In the genomic region with DNA sequence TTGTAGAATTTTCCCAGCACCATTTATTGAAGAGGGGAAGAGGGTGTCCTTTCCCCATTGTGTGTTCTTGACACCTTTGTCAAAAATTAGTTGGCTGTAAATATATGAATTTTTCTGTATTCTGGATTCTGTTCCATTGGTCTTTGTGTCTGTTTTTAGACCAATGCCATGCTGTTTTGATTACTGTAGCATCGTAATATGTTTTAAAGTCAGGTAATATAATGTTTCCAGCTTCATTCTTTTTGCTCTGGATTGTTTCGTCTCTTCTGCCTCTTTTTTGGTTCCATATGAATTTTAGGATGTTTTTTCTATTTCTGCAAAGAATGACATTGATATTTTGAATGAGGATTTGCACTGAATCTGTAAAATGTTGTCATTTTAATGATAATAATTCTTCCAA, we compare ENCODE assay signal across 32 cellular contexts.
"Had no signal": no experiment of that assay in that cellular context is flagged by ENCODE, and none has a peak within 500 bp of the region (broad histone marks: within the 10 kb centered on the region; RNA-seq: fewer than 3 reads in every experiment).

No MANE protein-coding gene starts in this region.

- H3K4me1 ChIP-seq: gastrocnemius medialis had no signal

- H3K4me3 ChIP-seq: coronary artery, dorsolateral prefrontal cortex, esophagus muscularis mucosa, heart left ventricle had no signal

- DNase-seq: activated B cell treated with CpG ODN at 0.5 μM for 24 hours; activated CD4-positive, alpha-beta T cell treated with anti-CD3 and anti-CD28 coated beads for 48 hours; activated CD4-positive, alpha-beta T cell treated with anti-CD3 and anti-CD28 coated beads, Interleukin-2, amount 50 U/mL, for 1 hour; activated CD4-positive, alpha-beta T cell treated with anti-CD3 and anti-CD28 coated beads, Interleukin-2, amount 50 U/mL, for 48 hours; activated CD8-positive, alpha-beta memory T cell treated with anti-CD3 and anti-CD28 coated beads for 24 hours; activated CD8-positive, alpha-beta T cell treated with anti-CD3 and anti-CD28 coated beads for 36 hours; activated effector memory CD4-positive, alpha-beta T cell treated with Interleukin-2 at 50 U/mL for 16 hours; activated gamma-delta T cell treated with Interleukin-2 at 50 U/mL for 16 hours; activated naive CD4-positive, alpha-beta T cell treated with anti-CD3 and anti-CD28 coated beads, Interleukin-2, amount 50 U/mL, for 16 hours; activated naive CD4-positive, alpha-beta T cell treated with Interleukin-2 at 50 U/mL for 16 hours; activated T-cell treated with anti-CD3 and anti-CD28 coated beads, Interleukin-2, amount 50 U/mL, for 4 hours; amniotic stem cell; anterior cingulate cortex; brain microvascular endothelial cell; dorsolateral prefrontal cortex; effector memory CD4-positive, alpha-beta T cell; erythroblast; foreskin keratinocyte; gastrocnemius medialis; glutamatergic neuron; heart left ventricle; T-helper 2 cell; WERI-Rb-1 had no signal

- H3K27me3 Mint-ChIP-seq: activated B cell treated with CpG ODN at 0.5 μM for 24 hours; activated CD8-positive, alpha-beta T cell treated with anti-CD3 and anti-CD28 coated beads for 36 hours; activated naive CD8-positive, alpha-beta T cell; activated T-helper 17 cell treated with anti-CD3 and anti-CD28 coated beads, Interleukin-2, amount 50 U/mL, for 72 hours; central memory CD8-positive, alpha-beta T cell; dendritic cell treated with granulocyte-macrophage colony-stimulating factor and Interleukin-4, amounts not matched to agents 40 ng/mL and 50 ng/mL, for 4 days had no signal

- H3K36me3 ChIP-seq: brain microvascular endothelial cell, esophagus muscularis mucosa, gastrocnemius medialis, heart left ventricle had no signal

- H3K27me3 ChIP-seq: brain microvascular endothelial cell, dorsolateral prefrontal cortex, esophagus muscularis mucosa, foreskin keratinocyte, gastrocnemius medialis, heart left ventricle had no signal

- H3K4me3 Mint-ChIP-seq: activated B cell treated with CpG ODN at 0.5 μM for 24 hours; activated CD8-positive, alpha-beta T cell treated with anti-CD3 and anti-CD28 coated beads for 36 hours; activated naive CD8-positive, alpha-beta T cell; activated T-cell treated with anti-CD3 and anti-CD28 coated beads, Interleukin-2, amount 50 U/mL, for 4 hours; activated T-helper 17 cell treated with anti-CD3 and anti-CD28 coated beads, Interleukin-2, amount 50 U/mL, for 72 hours; central memory CD8-positive, alpha-beta T cell; dendritic cell treated with granulocyte-macrophage colony-stimulating factor and Interleukin-4, amounts not matched to agents 40 ng/mL and 50 ng/mL, for 4 days had no signal

- H3K27ac ChIP-seq: brain microvascular endothelial cell, coronary artery, dorsolateral prefrontal cortex, esophagus muscularis mucosa, foreskin keratinocyte, gastrocnemius medialis, heart left ventricle, WERI-Rb-1 had no signal

- ATAC-seq: activated CD4-positive, CD25-positive, alpha-beta regulatory T cell treated with anti-CD3 and anti-CD28 coated beads, Interleukin-2, amount 50 U/mL, for 24 hours; activated CD8-positive, alpha-beta T cell treated with anti-CD3 and anti-CD28 coated beads for 36 hours; activated T-cell treated with anti-CD3 and anti-CD28 coated beads, Interleukin-2, amount 50 U/mL, for 4 hours; activated T-helper 17 cell treated with anti-CD3 and anti-CD28 coated beads, Interleukin-2, amount 50 U/mL, for 72 hours; foreskin keratinocyte; gastrocnemius medialis; heart left ventricle had no signal

- H3K27ac Mint-ChIP-seq: activated B cell treated with CpG ODN at 0.5 μM for 24 hours; activated CD8-positive, alpha-beta T cell treated with anti-CD3 and anti-CD28 coated beads for 36 hours; activated naive CD8-positive, alpha-beta T cell; activated T-helper 17 cell treated with anti-CD3 and anti-CD28 coated beads, Interleukin-2, amount 50 U/mL, for 72 hours; dendritic cell treated with granulocyte-macrophage colony-stimulating factor and Interleukin-4, amounts not matched to agents 40 ng/mL and 50 ng/mL, for 4 days had no signal

- FAIRE-seq: bronchial epithelial cell, TTC549 had no signal
